In genomic region chr9:124297553-124297905, GRCh38 we compare ENCODE assay signal across 9 cellular contexts. TPM values are rescaled to one million over a fixed set of nuclear protein-coding genes. Genes with fewer than 3 reads are reported as not detected.
DNase-seq lines count a peak whose midpoint lies in the region; ATAC-seq and TF ChIP-seq lines count a peak whose summit lies in the region.
"Had no signal": no experiment of that assay in that cellular context is flagged by ENCODE, and none has a peak within 500 bp of the region (broad histone marks: within the 10 kb centered on the region; RNA-seq: fewer than 3 reads in every experiment).

No MANE protein-coding gene starts in this region.

- no peak overlapping the region for H3K27ac ChIP-seq in adrenal gland
- H3K27ac ChIP-seq in heart right ventricle = peak overlapping the region in 8 of 10 donors; percentile 53 to 84 (median 64)

- ATAC-seq in heart right ventricle = peak; percentile 80 to 96 (median 90)
- ATAC-seq in HG03439 (IDR thresholded peaks at IDR 0.05; ENCODE audit: unreplicated experiment) = no peak
- ATAC-seq: naive thymus-derived CD4-positive, alpha-beta T cell had no signal

- H3K36me3 ChIP-seq in adrenal gland (replicated peaks in 1 of 2) = no peaks in the 10 kb centered on the region
- peaks cover 0 to 37% (median 0%) of the 10 kb centered on the region in 9 donors for H3K36me3 ChIP-seq in heart right ventricle

- peaks cover 5 to 39% of the 10 kb centered on the region in 2 donors for H3K4me1 ChIP-seq in adrenal gland (replicated peaks in 1 of 2)
- peaks cover 25 to 73% (median 64%) of the 10 kb centered on the region in 9 donors for H3K4me1 ChIP-seq in heart right ventricle

- 48 to 63% (median 53%) methylated on average over 9 of the region's 9 CpGs for WGBS in adrenal gland, 4 donors
- WGBS in heart right ventricle, 2 donors = 10 to 16% methylated on average over 9 of the region's 9 CpGs

- DNase-seq in ELR (ENCODE audit: low read depth) (peak; percentile 97), adrenal gland (peak in 6 of 7 donors; percentile 42 to 84 (median 59)), heart right ventricle (peak; percentile 85 to 90), pons (ENCODE audit: low spot score) (peak; percentile 45), NCI-H1092 (lab: John Stamatoyannopoulos, UW) (no peak), NCI-H526 treated with DMSO at 0.1 percent for 48 hours (lab: John Stamatoyannopoulos, UW) (no peak)
- DNase-seq in stimulated activated CD4-positive, alpha-beta T cell treated with anti-CD3 and anti-CD28 coated beads, Interleukin-2, amount 100 ng/mL, for 24 hours = no peak
- DNase-seq: naive thymus-derived CD4-positive, alpha-beta T cell had no signal

- intact Hi-C loops in adrenal gland (cut with DNase I) (no loop called here), heart right ventricle (cut with DNase I) (loop anchor here in 1 of 10 donors (10.0 kb wide), 1 partner anchor 163 kb away; no protein-coding TSS in a partner anchor)

- H3K9me3 ChIP-seq in adrenal gland (replicated peaks in 1 of 3) (no peaks in the 10 kb centered on the region), heart right ventricle (no peaks in the 10 kb centered on the region)

- TF ChIP-seq POLR2A in adrenal gland (IDR thresholded peaks at IDR 0.05) = no peak

- H3K27me3 ChIP-seq in adrenal gland (no peaks in the 10 kb centered on the region), heart right ventricle (no peaks in the 10 kb centered on the region)

- no peak overlapping the region for H3K4me3 ChIP-seq in adrenal gland
- no peak overlapping the region for H3K4me3 ChIP-seq in heart right ventricle

- TF ChIP-seq CTCF in adrenal gland (IDR thresholded peaks at IDR 0.05) (no peak), heart right ventricle (IDR thresholded peaks at IDR 0.05) (no peak)

RNA-seq across cellular contexts. Expression of gene NEK6, which starts 39.8 kb away (rescaled TPM):
- 10 to 100 TPM in 7 of 8 donors, 1 to 10 TPM in 1; 6.6 to 27.2 (median 20.5) TPM for total RNA-seq in adrenal gland
- polyA plus RNA-seq in adrenal gland = 1 to 10 TPM; 4.0 to 8.5 (median 8.3) TPM
- total RNA-seq in heart right ventricle = 10 to 100 TPM in 4 of 10 donors, 1 to 10 TPM in 6; 4.6 to 22.4 (median 7.9) TPM
- 1 to 10 TPM; 1.9 to 2.1 TPM for polyA plus RNA-seq in heart right ventricle

Comparison
In these comparisons a context has a peak if more than half of its experiments do, and no peak if none do; other contexts are left out.
1. DNase-seq: peak in ELR (single experiment), adrenal gland (6 of 7), heart right ventricle (2 of 2) and pons (single experiment); none in stimulated activated CD4-positive, alpha-beta T cell treated with anti-CD3 and anti-CD28 coated beads, Interleukin-2, amount 100 ng/mL, for 24 hours (0 of 2), NCI-H1092 (single experiment) and NCI-H526 treated with DMSO at 0.1 percent for 48 hours (single experiment).
2. H3K27ac ChIP-seq: peak in heart right ventricle (8 of 10); none in adrenal gland (0 of 5).